ENCODE assay signal across 14 cellular contexts in the genomic region with DNA sequence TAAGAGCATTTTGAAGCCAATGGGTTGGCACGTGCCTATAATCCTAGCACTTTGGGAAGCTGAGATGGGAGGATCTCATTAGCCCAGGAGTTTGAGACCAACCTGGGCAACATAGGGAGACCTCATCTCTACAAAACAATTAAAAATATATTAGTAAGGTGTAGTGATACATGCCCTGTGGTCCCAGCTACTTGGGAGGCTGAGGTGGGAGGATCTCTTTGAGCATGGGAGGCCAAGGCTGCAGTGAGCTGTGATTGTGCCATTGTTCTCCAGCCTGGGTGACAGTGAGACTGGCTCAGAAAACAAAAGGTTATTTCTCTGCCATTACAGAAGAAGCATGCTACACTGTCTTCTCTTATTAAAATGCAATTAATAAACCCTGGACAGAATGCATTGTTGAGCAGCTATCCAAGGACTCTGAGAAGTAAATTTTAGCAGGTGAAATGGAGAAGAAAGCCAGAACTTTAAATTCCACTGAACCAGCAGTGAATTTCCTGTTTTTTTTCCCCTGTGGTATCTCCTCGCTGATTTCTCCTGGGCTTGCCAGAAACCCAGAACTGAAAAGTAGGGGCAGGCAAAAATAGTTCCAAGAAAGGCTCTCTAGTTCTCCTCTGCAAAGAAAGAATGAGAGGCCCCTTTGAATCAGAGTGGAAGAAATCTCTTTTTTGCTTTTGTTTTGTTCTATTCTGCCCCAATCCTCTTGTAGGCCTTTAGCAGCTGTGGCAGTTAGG. TPM values are rescaled to one million over a fixed set of nuclear protein-coding genes. Genes with fewer than 3 reads are reported as not detected.
DNase-seq lines count a peak whose midpoint lies in the region; TF ChIP-seq lines count a peak whose summit lies in the region.
"Had no signal": no experiment of that assay in that cellular context is flagged by ENCODE, and none has a peak within 500 bp of the region (broad histone marks: within the 10 kb centered on the region; RNA-seq: fewer than 3 reads in every experiment).

No MANE protein-coding gene starts in this region.

- H3K36me3 ChIP-seq in neutrophil: peaks cover 2% of the 10 kb centered on the region
- no peaks in the 10 kb centered on the region for H3K36me3 ChIP-seq in colonic mucosa

- no peak for DNase-seq in activated T-cell treated with anti-CD3 and anti-CD28 coated beads, Interleukin-2, amount 50 U/mL, for 24 hours
- DNase-seq in activated T-cell treated with anti-CD3 and anti-CD28 coated beads, Interleukin-2, amount 50 U/mL, for 48 hours: no peak
- DNase-seq in NCI-H2107 (lab: John Stamatoyannopoulos, UW) (no peak), colonic mucosa (no peak), SK-N-DZ (ENCODE audit: low spot score) (no peak)
- DNase-seq: activated CD8-positive, alpha-beta memory T cell treated with anti-CD3 and anti-CD28 coated beads, Interleukin-2, amount 50 U/mL, for 48 hours; body of pancreas; EL; T-helper 9 cell had no signal

- no peak overlapping the region for H3K9ac ChIP-seq in colonic mucosa (ENCODE audit: low read depth in 2 of 2, low read length in 2 of 2)
- H3K9ac ChIP-seq: KMS-11 had no signal

- H3K27ac Mint-ChIP-seq in activated T-cell treated with anti-CD3 and anti-CD28 coated beads, Interleukin-2, amount 50 U/mL, for 24 hours: peak overlapping the region; percentile 79
- H3K27ac Mint-ChIP-seq in IgD-negative memory B cell: peak overlapping the region in 2 of 3 donors; percentile 26 to 39

- H3K9me3 ChIP-seq in neutrophil (no peaks in the 10 kb centered on the region), colonic mucosa (no peaks in the 10 kb centered on the region)
- H3K9me3 ChIP-seq: body of pancreas had no signal

- intact Hi-C loops in colonic mucosa (cut with DNase I): no loop called here

- H3K4me1 ChIP-seq in neutrophil (ENCODE audit: control insufficient read depth in 1 of 2, insufficient read depth in 1 of 2, low read depth in 1 of 2, low read length in 1 of 2): peaks cover 61 to 79% of the 10 kb centered on the region in 2 experiments
- H3K4me1 ChIP-seq in colonic mucosa: peaks cover 44% of the 10 kb centered on the region

- no peaks in the 10 kb centered on the region for H3K27me3 ChIP-seq in neutrophil
- no peaks in the 10 kb centered on the region for H3K27me3 ChIP-seq in colonic mucosa
- H3K27me3 ChIP-seq: body of pancreas had no signal

- H3K27me3 Mint-ChIP-seq in activated T-cell treated with anti-CD3 and anti-CD28 coated beads, Interleukin-2, amount 50 U/mL, for 24 hours: no peaks in the 10 kb centered on the region
- no peaks in the 10 kb centered on the region for H3K27me3 Mint-ChIP-seq in IgD-negative memory B cell

- H3K36me3 Mint-ChIP-seq in activated T-cell treated with anti-CD3 and anti-CD28 coated beads, Interleukin-2, amount 50 U/mL, for 24 hours (ENCODE audit: low read depth): peaks cover 85% of the 10 kb centered on the region
- peaks cover 6% of the 10 kb centered on the region for H3K36me3 Mint-ChIP-seq in IgD-negative memory B cell

- H3K4me3 ChIP-seq in neutrophil (ENCODE audit: low read depth in 1 of 2, low read length in 1 of 2): no peak overlapping the region
- no peak overlapping the region for H3K4me3 ChIP-seq in colonic mucosa
- H3K4me3 ChIP-seq: body of pancreas, lung had no signal

- TF ChIP-seq CTCF in neutrophil (IDR thresholded peaks at IDR 0.05) (no peak), colonic mucosa (IDR thresholded peaks at IDR 0.05) (no peak)

- peaks cover 94% of the 10 kb centered on the region for H3K4me1 Mint-ChIP-seq in activated T-cell treated with anti-CD3 and anti-CD28 coated beads, Interleukin-2, amount 50 U/mL, for 24 hours (ENCODE audit: low read depth)
- H3K4me1 Mint-ChIP-seq in IgD-negative memory B cell: peaks cover 66 to 75% (median 73%) of the 10 kb centered on the region in 3 donors

- peak overlapping the region; percentile 58 for H3K27ac ChIP-seq in angular gyrus (ENCODE audit: low read depth, low read length)
- H3K27ac ChIP-seq in neutrophil: peak overlapping the region; percentile 64
- H3K27ac ChIP-seq in colonic mucosa: no peak overlapping the region
- H3K27ac ChIP-seq: body of pancreas, KMS-11 had no signal

- H3K9me3 Mint-ChIP-seq in activated T-cell treated with anti-CD3 and anti-CD28 coated beads, Interleukin-2, amount 50 U/mL, for 24 hours: no peaks in the 10 kb centered on the region
- H3K9me3 Mint-ChIP-seq in IgD-negative memory B cell: no peaks in the 10 kb centered on the region

- H3K4me3 Mint-ChIP-seq in activated T-cell treated with anti-CD3 and anti-CD28 coated beads, Interleukin-2, amount 50 U/mL, for 24 hours: peak overlapping the region; percentile 38
- H3K4me3 Mint-ChIP-seq in IgD-negative memory B cell: peak overlapping the region in 3 of 4 donors; percentile 16 to 85 (median 30)

RNA-seq across cellular contexts. Expression of a gene that starts 8.4 kb away (rescaled TPM):
- polyA plus RNA-seq in IgD-negative memory B cell: 46.2 TPM
- 10 to 100 TPM; 70.4 to 72.7 TPM for total RNA-seq in colonic mucosa
- polyA plus RNA-seq in SK-N-DZ (2014; cell fraction: cytosol; rRNA removed): 72.1 and 95.1 TPM in 2 replicates
- polyA plus RNA-seq in SK-N-DZ (2014; cell fraction: nucleus; rRNA removed): 53.0 and 56.6 TPM in 2 replicates
